In genomic region chr9:127822108-127822507, GRCh38 we compare ENCODE assay signal across 19 cellular contexts.
"Had no signal": no experiment of that assay in that cellular context is flagged by ENCODE, and none has a peak within 500 bp of the region (broad histone marks: within the 10 kb centered on the region; RNA-seq: fewer than 3 reads in every experiment).

No MANE protein-coding gene starts in this region.

- H3K4me3 ChIP-seq: colonic mucosa, lung, suprapubic skin, tibial artery, upper lobe of right lung had no signal

- ATAC-seq: foreskin keratinocyte; left colon; left ventricle myocardium superior; right cardiac atrium; stimulated activated naive CD8-positive, alpha-beta T cell treated with anti-CD3 and anti-CD28 coated beads, Interleukin-15, Interleukin-2, amounts not matched to agents 100 U/mL and 50 U/mL, for 24 hours; upper lobe of right lung had no signal

- H3K4me3 Mint-ChIP-seq: nephron progenitor cell had no signal

- H3K27ac Mint-ChIP-seq: nephron progenitor cell had no signal

- H3K9me3 Mint-ChIP-seq: nephron progenitor cell had no signal

- DNase-seq: colonic mucosa; dermis blood vessel endothelial cell; erythroblast; foreskin keratinocyte; hippocampal formation; left colon; left ventricle myocardium superior; mesenchymal stem cell; midbrain; nephron progenitor cell; posterior cingulate gyrus; right cardiac atrium; small intestine; stimulated activated CD4-positive, alpha-beta T cell treated with anti-CD3 and anti-CD28 coated beads, Interleukin-12 subunit alpha, Interleukin-12 subunit beta, amount 100 ng/mL, for 4 hours; stimulated activated naive CD8-positive, alpha-beta T cell treated with anti-CD3 and anti-CD28 coated beads, Interleukin-15, Interleukin-2, amounts not matched to agents 100 U/mL and 50 U/mL, for 24 hours; tibial artery; upper lobe of right lung had no signal

- H3K27ac ChIP-seq: colonic mucosa, foreskin keratinocyte, suprapubic skin, tibial artery, upper lobe of right lung had no signal

- H3K27me3 ChIP-seq: colonic mucosa, suprapubic skin, tibial artery, upper lobe of right lung had no signal

- H3K4me1 ChIP-seq: colonic mucosa, foreskin keratinocyte had no signal

- H3K9me3 ChIP-seq: colonic mucosa, suprapubic skin, tibial artery, upper lobe of right lung had no signal

- H3K36me3 ChIP-seq: colonic mucosa had no signal
